18 cellular contexts compared by ENCODE assay signal in the genomic region with DNA sequence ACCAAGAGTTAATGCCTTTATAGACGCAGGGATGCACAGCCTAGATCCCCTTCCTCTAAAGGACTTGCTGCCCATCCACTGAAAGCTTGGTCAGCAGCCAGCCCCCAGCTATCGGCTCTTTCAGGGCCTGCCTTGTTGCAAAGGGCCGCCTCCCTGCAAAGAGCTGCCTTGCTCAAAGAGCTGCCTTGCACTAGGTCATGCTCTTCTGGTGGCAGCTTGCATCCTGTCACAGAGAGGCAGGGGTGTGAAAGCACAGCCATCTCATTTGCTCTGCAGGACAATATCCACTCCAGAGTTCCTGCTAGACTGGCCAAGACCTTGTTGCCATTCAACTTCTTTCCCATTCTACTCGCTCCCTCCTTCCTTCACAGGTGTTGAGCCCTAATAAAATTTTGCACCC.
"Had no signal": no experiment of that assay in that cellular context is flagged by ENCODE, and none has a peak within 500 bp of the region (broad histone marks: within the 10 kb centered on the region; RNA-seq: fewer than 3 reads in every experiment).

No MANE protein-coding gene starts in this region.

- H2AFZ ChIP-seq: parathyroid adenoma had no signal

- H3K9me3 ChIP-seq: breast epithelium, gastrocnemius medialis, left lung, tibial artery had no signal

- FAIRE-seq: islet of Langerhans, urothelium cell line had no signal

- DNase-seq: activated CD4-positive, CD25-positive, alpha-beta regulatory T cell treated with anti-CD3 and anti-CD28 coated beads, Interleukin-2, amount 50 U/mL, for 72 hours; activated naive CD4-positive, alpha-beta T cell treated with Interleukin-2 at 50 U/mL for 16 hours; activated T-cell treated with anti-CD3 and anti-CD28 coated beads for 4 hours; aorta; gastrocnemius medialis; left lung; stimulated activated CD4-positive, alpha-beta T cell treated with anti-CD3 and anti-CD28 coated beads, Interleukin-15, amount 100 ng/mL, for 24 hours; stimulated activated CD4-positive, alpha-beta T cell treated with anti-CD3 and anti-CD28 coated beads, Interleukin-4, amount 100 ng/mL, for 24 hours; stimulated activated naive CD4-positive, alpha-beta T cell; T-helper 1 cell; T1000; tibial artery had no signal

- H3K9ac ChIP-seq: parathyroid adenoma had no signal

- H3K36me3 ChIP-seq: breast epithelium, gastrocnemius medialis, left lung, tibial artery had no signal

- H3K27ac ChIP-seq: left lung, skin epidermis, tibial artery had no signal

- ATAC-seq: activated T-helper 17 cell treated with anti-CD3 and anti-CD28 coated beads, Interleukin-2, amount 50 U/mL, for 72 hours; gastrocnemius medialis; left lung had no signal

- H3K4me3 ChIP-seq: breast epithelium, gastrocnemius medialis, left lung, skin epidermis, tibial artery had no signal

- H3K27me3 ChIP-seq: breast epithelium, gastrocnemius medialis, left lung, tibial artery had no signal
